9 cellular contexts compared by ENCODE assay signal in the genomic region with DNA sequence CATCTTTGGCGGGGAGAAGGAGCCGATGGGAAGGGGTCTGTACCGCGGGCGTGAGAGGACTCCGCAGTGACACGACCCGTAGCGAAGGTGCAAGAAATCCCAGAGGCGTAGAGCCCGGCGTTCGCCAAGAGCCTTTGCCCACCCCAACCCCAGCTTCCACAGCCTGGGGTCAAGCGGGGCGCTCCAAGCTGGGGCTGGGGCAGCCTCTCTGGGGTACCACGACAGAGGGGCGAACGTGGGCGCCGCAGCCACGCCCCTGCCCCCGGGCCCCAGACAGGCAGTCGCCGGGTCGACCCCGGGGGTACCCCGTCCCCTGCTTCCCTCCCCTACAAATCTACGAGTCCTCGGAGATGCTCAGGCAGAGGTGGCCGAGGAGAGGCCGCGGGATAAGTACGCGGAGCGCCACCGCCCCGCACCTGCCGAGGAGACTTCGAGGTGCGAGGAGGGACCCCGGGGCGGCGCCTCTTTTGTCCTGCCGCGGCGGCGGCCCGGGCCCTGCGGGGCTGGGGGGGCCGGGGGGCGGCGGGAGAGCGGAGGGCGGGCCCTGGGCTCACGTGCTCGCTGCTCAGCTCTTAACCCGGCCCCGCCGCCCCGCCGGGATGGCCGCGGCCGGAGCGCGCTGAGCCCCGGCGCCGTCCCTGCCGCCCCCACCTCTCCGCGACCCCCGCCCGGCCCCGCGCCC. TPM values are rescaled to one million over a fixed set of nuclear protein-coding genes. Genes with fewer than 3 reads are reported as not detected.
DNase-seq lines count a peak whose midpoint lies in the region; ATAC-seq and TF ChIP-seq lines count a peak whose summit lies in the region.
"Had no signal": no experiment of that assay in that cellular context is flagged by ENCODE, and none has a peak within 500 bp of the region (broad histone marks: within the 10 kb centered on the region; RNA-seq: fewer than 3 reads in every experiment).

A gene with protein sequence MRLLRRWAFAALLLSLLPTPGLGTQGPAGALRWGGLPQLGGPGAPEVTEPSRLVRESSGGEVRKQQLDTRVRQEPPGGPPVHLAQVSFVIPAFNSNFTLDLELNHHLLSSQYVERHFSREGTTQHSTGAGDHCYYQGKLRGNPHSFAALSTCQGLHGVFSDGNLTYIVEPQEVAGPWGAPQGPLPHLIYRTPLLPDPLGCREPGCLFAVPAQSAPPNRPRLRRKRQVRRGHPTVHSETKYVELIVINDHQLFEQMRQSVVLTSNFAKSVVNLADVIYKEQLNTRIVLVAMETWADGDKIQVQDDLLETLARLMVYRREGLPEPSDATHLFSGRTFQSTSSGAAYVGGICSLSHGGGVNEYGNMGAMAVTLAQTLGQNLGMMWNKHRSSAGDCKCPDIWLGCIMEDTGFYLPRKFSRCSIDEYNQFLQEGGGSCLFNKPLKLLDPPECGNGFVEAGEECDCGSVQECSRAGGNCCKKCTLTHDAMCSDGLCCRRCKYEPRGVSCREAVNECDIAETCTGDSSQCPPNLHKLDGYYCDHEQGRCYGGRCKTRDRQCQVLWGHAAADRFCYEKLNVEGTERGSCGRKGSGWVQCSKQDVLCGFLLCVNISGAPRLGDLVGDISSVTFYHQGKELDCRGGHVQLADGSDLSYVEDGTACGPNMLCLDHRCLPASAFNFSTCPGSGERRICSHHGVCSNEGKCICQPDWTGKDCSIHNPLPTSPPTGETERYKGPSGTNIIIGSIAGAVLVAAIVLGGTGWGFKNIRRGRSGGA (plus strand): TSS at position 575 of the 682 bp plus-strand sequence. CDS start 212 bp downstream, outside the sequence.

- no peak for TF ChIP-seq CTCF in GM10266 (IDR thresholded peaks at IDR 0.05; ENCODE audit: control insufficient read depth, insufficient read depth, low read depth, missing control alignments)
- no peak for TF ChIP-seq CTCF in fibroblast of villous mesenchyme (IDR thresholded peaks at IDR 0.05; ENCODE audit: insufficient read depth, low read depth, low read length)
- no peak for TF ChIP-seq CTCF in retinal pigment epithelial cell (conservative IDR thresholded peaks at IDR 0.05; ENCODE audit: low read depth, low read length)

- DNase-seq in GM10266 (ENCODE audit: extremely low spot score) (peak; percentile 68), SK-N-MC (ENCODE audit: low read depth, low spot score) (no peak), fibroblast of villous mesenchyme (ENCODE audit: low read depth) (no peak), retinal pigment epithelial cell (ENCODE audit: low read depth) (no peak)

- no peaks in the 10 kb centered on the region for H3K9me3 ChIP-seq in SK-N-MC (ENCODE audit: low read depth, low read length)

- no peak for ATAC-seq in GM19351 (IDR thresholded peaks at IDR 0.05; ENCODE audit: unreplicated experiment)
- ATAC-seq in HG03469 (IDR thresholded peaks at IDR 0.05; ENCODE audit: unreplicated experiment), result no peak
- ATAC-seq in HG02588 (IDR thresholded peaks at IDR 0.05; ENCODE audit: unreplicated experiment), result no peak
- ATAC-seq in GM18909 (IDR thresholded peaks at IDR 0.05; ENCODE audit: poor library complexity, unreplicated experiment), result no peak

- peak within 1 kb of the TSS; percentile 60 for H3K9ac ChIP-seq in SK-N-MC (ENCODE audit: insufficient read length)

- H3K36me3 ChIP-seq in SK-N-MC (ENCODE audit: insufficient read depth, low read length), result no peaks in the 10 kb centered on the region
- H3K36me3 ChIP-seq: SJSA1 had no signal

- H3K27ac ChIP-seq in SK-N-MC, result no peak within 1 kb of the TSS
- H3K27ac ChIP-seq: SJSA1 had no signal

- H3K4me3 ChIP-seq in SK-N-MC (peak within 1 kb of the TSS; percentile 83), fibroblast of villous mesenchyme (ENCODE audit: low read depth, low read length) (peak within 1 kb of the TSS; percentile 43), retinal pigment epithelial cell (ENCODE audit: low read length) (peak within 1 kb of the TSS; percentile 45)
- H3K4me3 ChIP-seq: SJSA1 had no signal

RNA-seq across cellular contexts. Expression of the gene that starts here (rescaled TPM):
- total RNA-seq in fibroblast of villous mesenchyme, result 0.32 and 0.43 TPM in 2 replicates
